ENCODE assay signal across 8 cellular contexts in the genomic region with DNA sequence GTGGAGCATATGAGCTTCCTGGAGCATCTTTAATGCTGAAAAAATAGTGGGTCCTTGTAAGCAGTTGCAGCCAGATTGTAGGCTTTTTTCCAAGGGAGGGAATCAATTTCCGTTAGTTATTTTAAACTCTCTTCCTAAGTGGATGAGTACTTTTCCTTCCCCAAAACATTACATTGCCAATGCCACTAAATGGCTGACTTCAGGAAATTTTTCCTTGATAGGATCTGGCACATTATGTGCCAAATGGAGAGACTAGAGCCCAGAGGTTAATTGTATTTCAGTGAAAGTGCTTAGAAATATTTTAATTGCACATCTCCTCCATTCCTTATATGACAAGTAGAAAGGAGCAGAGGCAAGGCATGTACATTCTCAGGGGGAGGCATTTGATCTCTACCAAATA.
"Had no signal": no experiment of that assay in that cellular context is flagged by ENCODE, and none has a peak within 500 bp of the region (broad histone marks: within the 10 kb centered on the region; RNA-seq: fewer than 3 reads in every experiment).

No MANE protein-coding gene starts in this region.

- H3K4me3 ChIP-seq: GM12878 had no signal

- FAIRE-seq: G401.6, GM12878, GM12891, GM12892, GM18507, GM19239 had no signal

- ATAC-seq: GM12878 had no signal

- DNase-seq: GDM1, GF-D8 had no signal
